In genomic region chr4:147782087-147782781, GRCh38 we compare ENCODE assay signal across 1 cellular context.
TF ChIP-seq lines count a peak whose summit lies in the region.

No MANE protein-coding gene starts in this region.

TF ChIP-seq in HEK293, 187 proteins besides CTCF, POLR2A, EP300 and RAD21 (continued from another document):
- TF ChIP-seq GLI4 (tag by site-specific recombination; IDR thresholded peaks at IDR 0.05): no peak
- TF ChIP-seq ZNF560 (tag by site-specific recombination; IDR thresholded peaks at IDR 0.05; ENCODE audit: borderline replicate concordance): no peak
- TF ChIP-seq ZBTB48 (tag by site-specific recombination; IDR thresholded peaks at IDR 0.05): no peak
- no peak; the same call in 1 of the 2 replicates for TF ChIP-seq ZNF501 (tag by site-specific recombination; IDR thresholded peaks at IDR 0.05)
- TF ChIP-seq ZFHX2 (tag by site-specific recombination; conservative IDR thresholded peaks at IDR 0.05): 0 out of 2 replicates have a peak, but pooled peaks have one; percentile 33
- TF ChIP-seq KLF9 (tag by site-specific recombination; IDR thresholded peaks at IDR 0.05; ENCODE audit: low read depth): peak; percentile 80
- no peak for TF ChIP-seq ZNF514 (tag by site-specific recombination; IDR thresholded peaks at IDR 0.05)
- no peak for TF ChIP-seq ZNF37A (tag by site-specific recombination; IDR thresholded peaks at IDR 0.05)
- TF ChIP-seq ZNF112 (tag by site-specific recombination; IDR thresholded peaks at IDR 0.05): no peak
- TF ChIP-seq SALL2 (tag by site-specific recombination; IDR thresholded peaks at IDR 0.05; ENCODE audit: borderline replicate concordance): no peak
- no peak for TF ChIP-seq ZNF654 (tag by site-specific recombination; IDR thresholded peaks at IDR 0.05; ENCODE audit: low read depth)
- TF ChIP-seq KLF1 (tag by site-specific recombination; IDR thresholded peaks at IDR 0.05): no peak
- TF ChIP-seq ZNF354C (tag by site-specific recombination; IDR thresholded peaks at IDR 0.05; ENCODE audit: borderline replicate concordance, low read depth): no peak
- no peak for TF ChIP-seq ZNF792 (tag by site-specific recombination; IDR thresholded peaks at IDR 0.05)
- TF ChIP-seq ZNF776 (tag by site-specific recombination; IDR thresholded peaks at IDR 0.05; ENCODE audit: borderline replicate concordance): no peak
- no peak for TF ChIP-seq ZNF677 (tag by site-specific recombination; IDR thresholded peaks at IDR 0.05)
- TF ChIP-seq ZFP3 (tag by site-specific recombination; IDR thresholded peaks at IDR 0.05; ENCODE audit: low read depth): no peak
- TF ChIP-seq ZNF248 (tag by site-specific recombination; IDR thresholded peaks at IDR 0.05): no peak
- TF ChIP-seq MYNN (tag by site-specific recombination; IDR thresholded peaks at IDR 0.05; ENCODE audit: borderline replicate concordance): no peak
- no peak for TF ChIP-seq ZNF555 (tag by site-specific recombination; conservative IDR thresholded peaks at IDR 0.05)
- peak; percentile 78 for TF ChIP-seq PRDM10 (tag by site-specific recombination; IDR thresholded peaks at IDR 0.05)
- TF ChIP-seq, protein P1, sequence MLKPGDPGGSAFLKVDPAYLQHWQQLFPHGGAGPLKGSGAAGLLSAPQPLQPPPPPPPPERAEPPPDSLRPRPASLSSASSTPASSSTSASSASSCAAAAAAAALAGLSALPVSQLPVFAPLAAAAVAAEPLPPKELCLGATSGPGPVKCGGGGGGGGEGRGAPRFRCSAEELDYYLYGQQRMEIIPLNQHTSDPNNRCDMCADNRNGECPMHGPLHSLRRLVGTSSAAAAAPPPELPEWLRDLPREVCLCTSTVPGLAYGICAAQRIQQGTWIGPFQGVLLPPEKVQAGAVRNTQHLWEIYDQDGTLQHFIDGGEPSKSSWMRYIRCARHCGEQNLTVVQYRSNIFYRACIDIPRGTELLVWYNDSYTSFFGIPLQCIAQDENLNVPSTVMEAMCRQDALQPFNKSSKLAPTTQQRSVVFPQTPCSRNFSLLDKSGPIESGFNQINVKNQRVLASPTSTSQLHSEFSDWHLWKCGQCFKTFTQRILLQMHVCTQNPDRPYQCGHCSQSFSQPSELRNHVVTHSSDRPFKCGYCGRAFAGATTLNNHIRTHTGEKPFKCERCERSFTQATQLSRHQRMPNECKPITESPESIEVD (tag by site-specific recombination; IDR thresholded peaks at IDR 0.05): peak; percentile 93; the same call in 1 of the 2 replicates
- no peak for TF ChIP-seq ZNF837 (tag by site-specific recombination; IDR thresholded peaks at IDR 0.05)
- TF ChIP-seq, protein P2, sequence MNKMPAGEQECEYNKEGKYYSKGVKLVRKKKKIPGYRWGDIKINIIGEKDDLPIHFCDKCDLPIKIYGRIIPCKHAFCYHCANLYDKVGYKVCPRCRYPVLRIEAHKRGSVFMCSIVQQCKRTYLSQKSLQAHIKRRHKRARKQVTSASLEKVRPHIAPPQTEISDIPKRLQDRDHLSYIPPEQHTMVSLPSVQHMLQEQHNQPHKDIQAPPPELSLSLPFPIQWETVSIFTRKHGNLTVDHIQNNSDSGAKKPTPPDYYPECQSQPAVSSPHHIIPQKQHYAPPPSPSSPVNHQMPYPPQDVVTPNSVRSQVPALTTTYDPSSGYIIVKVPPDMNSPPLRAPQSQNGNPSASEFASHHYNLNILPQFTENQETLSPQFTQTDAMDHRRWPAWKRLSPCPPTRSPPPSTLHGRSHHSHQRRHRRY (tag by site-specific recombination; IDR thresholded peaks at IDR 0.05): no peak
- no peak for TF ChIP-seq ZNF266 (tag by site-specific recombination; IDR thresholded peaks at IDR 0.05; ENCODE audit: low read depth)
- no peak for TF ChIP-seq ZNF704 (tag by site-specific recombination; IDR thresholded peaks at IDR 0.05)
- 0 out of 2 replicates have a peak, but pooled peaks have one; percentile 67 for TF ChIP-seq ZNF2 (tag by site-specific recombination; IDR thresholded peaks at IDR 0.05)
- TF ChIP-seq ZNF274 (IDR thresholded peaks at IDR 0.05; ENCODE audit: low read length): no peak
- no peak for TF ChIP-seq ZNF274 (tag by site-specific recombination; IDR thresholded peaks at IDR 0.05; ENCODE audit: borderline replicate concordance)
- TF ChIP-seq ZNF280C (tag by site-specific recombination; IDR thresholded peaks at IDR 0.05): no peak
- no peak for TF ChIP-seq PRDM1 (tag by site-specific recombination; IDR thresholded peaks at IDR 0.05)
- no peak for TF ChIP-seq ZNF549 (tag by site-specific recombination; IDR thresholded peaks at IDR 0.05)
- TF ChIP-seq ZNF24 (tag by site-specific recombination; IDR thresholded peaks at IDR 0.05): peak; percentile 49; the same call in 1 of the 2 replicates
- TF ChIP-seq, protein P3, sequence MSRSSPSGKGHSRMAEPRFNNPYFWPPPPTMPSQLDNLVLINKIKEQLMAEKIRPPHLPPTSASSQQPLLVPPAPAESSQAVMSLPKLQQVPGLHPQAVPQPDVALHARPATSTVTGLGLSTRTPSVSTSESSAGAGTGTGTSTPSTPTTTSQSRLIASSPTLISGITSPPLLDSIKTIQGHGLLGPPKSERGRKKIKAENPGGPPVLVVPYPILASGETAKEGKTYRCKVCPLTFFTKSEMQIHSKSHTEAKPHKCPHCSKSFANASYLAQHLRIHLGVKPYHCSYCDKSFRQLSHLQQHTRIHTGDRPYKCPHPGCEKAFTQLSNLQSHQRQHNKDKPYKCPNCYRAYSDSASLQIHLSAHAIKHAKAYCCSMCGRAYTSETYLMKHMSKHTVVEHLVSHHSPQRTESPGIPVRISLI (tag by site-specific recombination; IDR thresholded peaks at IDR 0.05): no peak
- TF ChIP-seq GLIS2 (tag by site-specific recombination; IDR thresholded peaks at IDR 0.05): no peak
- TF ChIP-seq YY2 (tag by site-specific recombination; IDR thresholded peaks at IDR 0.05): no peak
- no peak for TF ChIP-seq ZNF366 (tag by site-specific recombination; conservative IDR thresholded peaks at IDR 0.05)
- TF ChIP-seq ZNF624 (tag by site-specific recombination; IDR thresholded peaks at IDR 0.05): no peak
- no peak for TF ChIP-seq GFI1B (tag by site-specific recombination; IDR thresholded peaks at IDR 0.05)
- TF ChIP-seq, protein P4, sequence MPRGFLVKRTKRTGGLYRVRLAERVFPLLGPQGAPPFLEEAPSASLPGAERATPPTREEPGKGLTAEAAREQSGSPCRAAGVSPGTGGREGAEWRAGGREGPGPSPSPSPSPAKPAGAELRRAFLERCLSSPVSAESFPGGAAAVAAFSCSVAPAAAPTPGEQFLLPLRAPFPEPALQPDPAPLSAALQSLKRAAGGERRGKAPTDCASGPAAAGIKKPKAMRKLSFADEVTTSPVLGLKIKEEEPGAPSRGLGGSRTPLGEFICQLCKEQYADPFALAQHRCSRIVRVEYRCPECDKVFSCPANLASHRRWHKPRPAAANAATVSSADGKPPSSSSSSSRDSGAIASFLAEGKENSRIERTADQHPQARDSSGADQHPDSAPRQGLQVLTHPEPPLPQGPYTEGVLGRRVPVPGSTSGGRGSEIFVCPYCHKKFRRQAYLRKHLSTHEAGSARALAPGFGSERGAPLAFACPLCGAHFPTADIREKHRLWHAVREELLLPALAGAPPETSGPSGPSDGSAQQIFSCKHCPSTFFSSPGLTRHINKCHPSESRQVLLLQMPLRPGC (tag by site-specific recombination; IDR thresholded peaks at IDR 0.05): no peak
- TF ChIP-seq ZNF571 (tag by site-specific recombination; IDR thresholded peaks at IDR 0.05): no peak
- no peak for TF ChIP-seq ZNF140 (tag by site-specific recombination; IDR thresholded peaks at IDR 0.05)
- TF ChIP-seq TSHZ1 (tag by site-specific recombination; IDR thresholded peaks at IDR 0.05; ENCODE audit: borderline replicate concordance): no peak
- no peak for TF ChIP-seq MEIS1 (CRISPR knock-in tag; IDR thresholded peaks at IDR 0.05; ENCODE audit: borderline replicate concordance)
